In genomic region chr10:27485986-27486385, GRCh38 we compare ENCODE assay signal across 22 cellular contexts.
"Had no signal": no experiment of that assay in that cellular context is flagged by ENCODE, and none has a peak within 500 bp of the region (broad histone marks: within the 10 kb centered on the region; RNA-seq: fewer than 3 reads in every experiment).

No MANE protein-coding gene starts in this region.

- H3K4me2 ChIP-seq: neural progenitor cell had no signal

- H3K9ac ChIP-seq: neural progenitor cell had no signal

- H3K27ac Mint-ChIP-seq: dendritic cell treated with granulocyte-macrophage colony-stimulating factor and Interleukin-4, amounts not matched to agents 40 ng/mL and 50 ng/mL, for 4 days; endodermal cell; naive thymus-derived CD4-positive, alpha-beta T cell; nephron; neural progenitor cell; stimulated activated memory B cell treated with anti-CD40 and anti-IgM and Interleukin-4, amounts not matched to agents 10 μg/mL and 1 μg/mL and 100 μg/mL, for 72 hours had no signal

- H3K36me3 Mint-ChIP-seq: neural progenitor cell had no signal

- H2AFZ ChIP-seq: neural progenitor cell had no signal

- FAIRE-seq: kidney had no signal

- H3K36me3 ChIP-seq: colonic mucosa, gastrocnemius medialis, neural progenitor cell, prostate gland, spleen, vagina had no signal

- DNase-seq: colonic mucosa; effector CD8-positive, alpha-beta T cell; endodermal cell; erythroblast; gastrocnemius medialis; head of caudate nucleus; kidney; mesendoderm; midbrain; naive thymus-derived CD4-positive, alpha-beta T cell; right cardiac atrium; spleen; stimulated activated CD4-positive, alpha-beta T cell treated with anti-CD3 and anti-CD28 coated beads, Interleukin-4, amount 100 ng/mL, for 4 hours; stimulated activated naive CD8-positive, alpha-beta T cell treated with anti-CD3 and anti-CD28 coated beads, Interleukin-15, Interleukin-2, amounts not matched to agents 100 U/mL and 50 U/mL, for 24 hours; trophoblast cell had no signal

- H3K4me3 ChIP-seq: colonic mucosa, gastrocnemius medialis, neural progenitor cell, prostate gland, skin epidermis, spleen, vagina had no signal

- H3K4me1 Mint-ChIP-seq: endodermal cell; naive thymus-derived CD4-positive, alpha-beta T cell; nephron had no signal

- H3K27me3 Mint-ChIP-seq: dendritic cell treated with granulocyte-macrophage colony-stimulating factor and Interleukin-4, amounts not matched to agents 40 ng/mL and 50 ng/mL, for 4 days had no signal

- H3K27ac ChIP-seq: colonic mucosa, gastrocnemius medialis, neural progenitor cell, spleen, vagina had no signal

- H3K9me3 ChIP-seq: colonic mucosa, gastrocnemius medialis, prostate gland, vagina had no signal

- H3K27me3 ChIP-seq: colonic mucosa, neural progenitor cell, vagina had no signal

- H3K4me3 Mint-ChIP-seq: dendritic cell treated with granulocyte-macrophage colony-stimulating factor and Interleukin-4, amounts not matched to agents 40 ng/mL and 50 ng/mL, for 4 days; endodermal cell; naive thymus-derived CD4-positive, alpha-beta T cell; nephron; neural progenitor cell; stimulated activated memory B cell treated with anti-CD40 and anti-IgM and Interleukin-4, amounts not matched to agents 10 μg/mL and 1 μg/mL and 100 μg/mL, for 72 hours had no signal

- H3K4me1 ChIP-seq: colonic mucosa, gastrocnemius medialis, neural progenitor cell, prostate gland had no signal
